Comparison of ENCODE assay signal across 26 cellular contexts in genomic region chr3:184796551-184796950, GRCh38. TPM values are rescaled to one million over a fixed set of nuclear protein-coding genes. Genes with fewer than 3 reads are reported as not detected.
DNase-seq lines count a peak whose midpoint lies in the region; ATAC-seq and TF ChIP-seq lines count a peak whose summit lies in the region.
"Had no signal": no experiment of that assay in that cellular context is flagged by ENCODE, and none has a peak within 500 bp of the region (broad histone marks: within the 10 kb centered on the region; RNA-seq: fewer than 3 reads in every experiment).

No MANE protein-coding gene starts in this region.

- intact Hi-C loops in left cardiac atrium (cut with DNase I), result no loop called here

- H3K4me2 ChIP-seq in osteoblast (ENCODE audit: insufficient read depth, low read length), result peak overlapping the region; percentile 16
- H3K4me2 ChIP-seq: KMS-11, SK-N-SH had no signal

- H3K4me1 ChIP-seq in osteoblast (ENCODE audit: insufficient read depth, low read length), result peaks cover 26% of the 10 kb centered on the region
- H3K4me1 ChIP-seq: suprapubic skin, upper lobe of right lung had no signal

- no peak for TF ChIP-seq CTCF in osteoblast (IDR thresholded peaks at IDR 0.05; ENCODE audit: extremely low read depth, low read depth, low read length)

- no peaks in the 10 kb centered on the region for H3K27me3 ChIP-seq in osteoblast (ENCODE audit: insufficient read depth, low read length)
- H3K27me3 ChIP-seq: upper lobe of right lung had no signal

- H3K27ac ChIP-seq in osteoblast (ENCODE audit: low read depth, low read length), result no peak overlapping the region
- H3K27ac ChIP-seq: KMS-11, suprapubic skin, upper lobe of right lung had no signal

- DNase-seq in NCI-H2171 treated with DMSO at 0.1 percent for 48 hours (lab: John Stamatoyannopoulos, UW) (peak; percentile 71), NCI-H2171 (lab: John Stamatoyannopoulos, UW) (no peak), M059J (ENCODE audit: low read depth) (peak; percentile 40), left cardiac atrium (no peak), osteoblast (ENCODE audit: insufficient read length, low spot score, missing footprints) (no peak), kidney tubule cell (ENCODE audit: low spot score) (no peak), medulla oblongata (ENCODE audit: extremely low spot score) (no peak)
- DNase-seq: activated CD4-positive, alpha-beta T cell treated with anti-CD3 and anti-CD28 coated beads, Interleukin-2, amount 50 U/mL, for 1 hour; activated CD4-positive, CD25-positive, alpha-beta regulatory T cell; activated CD8-positive, alpha-beta memory T cell treated with anti-CD3 and anti-CD28 coated beads, Interleukin-2, amount 10 ng/mL, durations not matched to agents 7 days and 5 days; activated T-cell treated with anti-CD3 and anti-CD28 coated beads, Interleukin-2, amount 50 U/mL, for 72 hours; CD4-positive, CD25-positive, alpha-beta regulatory T cell; GOT3; head of caudate nucleus; MM.1S; NCI-H1105 treated with DMSO at 0.1 percent for 48 hours; NCI-H2081; NCI-H446 treated with DMSO at 0.1 percent for 48 hours; SK-N-SH; stimulated activated CD4-positive, alpha-beta T cell treated with anti-CD3 and anti-CD28 coated beads, Interleukin-1b, Interleukin-23, amount 100 ng/mL, for 48 hours; stimulated activated naive CD4-positive, alpha-beta T cell treated with Interleukin-2 at 50 U/mL for 16 hours; upper lobe of right lung had no signal

- no peaks in the 10 kb centered on the region for H3K9me3 ChIP-seq in osteoblast (ENCODE audit: low read depth, low read length)
- H3K9me3 ChIP-seq: SK-N-SH, suprapubic skin, upper lobe of right lung had no signal

- H4K20me1 ChIP-seq in osteoblast (ENCODE audit: insufficient read depth, low read length), result no peaks in the 10 kb centered on the region

- H3K4me3 ChIP-seq in osteoblast (ENCODE audit: insufficient read depth, low read length), result no peak overlapping the region
- H3K4me3 ChIP-seq: suprapubic skin, upper lobe of right lung had no signal

- no peaks in the 10 kb centered on the region for H3K36me3 ChIP-seq in osteoblast (ENCODE audit: insufficient read depth, low read length)
- H3K36me3 ChIP-seq: suprapubic skin, upper lobe of right lung had no signal

- H3K79me2 ChIP-seq in osteoblast (ENCODE audit: insufficient read depth, low read length), result no peaks in the 10 kb centered on the region

- no peak overlapping the region for H2AFZ ChIP-seq in osteoblast (ENCODE audit: low read length)

- ATAC-seq in left cardiac atrium (peak; percentile 90 to 91), HG03460 (IDR thresholded peaks at IDR 0.05; ENCODE audit: unreplicated experiment) (no peak)
- ATAC-seq: activated CD8-positive, alpha-beta memory T cell treated with anti-CD3 and anti-CD28 coated beads, Interleukin-2, amount 10 ng/mL, durations not matched to agents 7 days and 5 days; activated T-cell treated with anti-CD3 and anti-CD28 coated beads, Interleukin-2, amount 50 U/mL, for 72 hours; esophagus mucosa had no signal

RNA-seq across cellular contexts. Expression of gene VPS8, which starts 15.4 kb away (rescaled TPM):
- 31.4 and 35.4 TPM in 2 replicates for total RNA-seq in M059J (2014; rRNA removed; shearing (Covaris generic))
- total RNA-seq in left cardiac atrium (10 to 100 TPM; 26.2 to 29.1 TPM), osteoblast (95.2 and 96.7 TPM in 2 replicates)

Comparison
In these comparisons a context has a peak if more than half of its experiments do, and no peak if none do; other contexts are left out.
1. DNase-seq: peak in NCI-H2171 treated with DMSO at 0.1 percent for 48 hours (single experiment) and M059J (single experiment); none in NCI-H2171 (single experiment), left cardiac atrium (single experiment), osteoblast (single experiment), kidney tubule cell (single experiment) and medulla oblongata (single experiment).